Comparison of ENCODE assay signal across 8 cellular contexts in genomic region chr16:15154005-15154404, GRCh38. TPM values are rescaled to one million over a fixed set of nuclear protein-coding genes. Genes with fewer than 3 reads are reported as not detected.
DNase-seq lines count a peak whose midpoint lies in the region; ATAC-seq and TF ChIP-seq lines count a peak whose summit lies in the region.
"Not testable (repeated sequence)": the region's sequence is repeated elsewhere in the genome, so short reads cannot be mapped to it uniquely, and the experiment has no call there.

No MANE protein-coding gene starts in this region.

- not testable (repeated sequence) for H3K4me3 ChIP-seq in CD8-positive, alpha-beta memory T cell (ENCODE audit: low read length)
- H3K4me3 ChIP-seq in Loucy (ENCODE audit: low read length, poor library complexity, severe bottlenecking) (peak overlapping the region; percentile 51), kidney epithelial cell (ENCODE audit: low read depth, low read length) (peak overlapping the region; percentile 46), thyroid gland (replicated peaks in 1 of 3) (peak overlapping the region in 1 of 3 donors; percentile 57)

- intact Hi-C loops in posterior vena cava (cut with DNase I); thyroid gland (cut with DNase I): not testable (repeated sequence)

- CTCF ChIA-PET in CD8-positive, alpha-beta memory T cell (lab: Charles Lee): not testable (repeated sequence)

- DNase-seq in CD8-positive, alpha-beta memory T cell: peak in 3 of 5 donors; percentile 14 to 54 (median 15)
- peak in 1 of 3 donors; percentile 22 for DNase-seq in T-helper 17 cell
- DNase-seq in erythroblast (lab: John Stamatoyannopoulos, UW): peak; percentile 48 to 57
- DNase-seq in kidney epithelial cell (ENCODE audit: low read depth): not testable (repeated sequence)
- DNase-seq in posterior vena cava (ENCODE audit: low spot score): peak; percentile 91
- DNase-seq in thyroid gland: peak; percentile 42 to 50

- H3K36me3 ChIP-seq in CD8-positive, alpha-beta memory T cell (ENCODE audit: insufficient read depth, low read length); Loucy (ENCODE audit: insufficient read depth, low read length); kidney epithelial cell (ENCODE audit: control insufficient read depth, insufficient read depth, low read length); thyroid gland: not testable (repeated sequence)

- not testable (repeated sequence) for H3K27me3 ChIP-seq in CD8-positive, alpha-beta memory T cell (ENCODE audit: insufficient read depth, low read length, poor library complexity, severe bottlenecking); Loucy (ENCODE audit: insufficient read depth, low read length, poor library complexity, severe bottlenecking); kidney epithelial cell (ENCODE audit: control insufficient read depth, insufficient read depth, low read length); thyroid gland

- H3K27me3 Mint-ChIP-seq in CD8-positive, alpha-beta memory T cell; T-helper 17 cell; activated naive CD4-positive, alpha-beta T cell treated with anti-CD3 and anti-CD28 coated beads, Interleukin-2, amount 50 U/mL, for 24 hours: not testable (repeated sequence)

- ATAC-seq in T-helper 17 cell: not testable (repeated sequence)

- H2AFZ ChIP-seq in Loucy (ENCODE audit: low read length): not testable (repeated sequence)

- H4K20me1 ChIP-seq in Loucy (ENCODE audit: insufficient read depth, low read length, poor library complexity, severe bottlenecking): not testable (repeated sequence)

- no CpG with 5 or more reads among the region's 48 CpGs for WGBS in thyroid gland, 2 donors

- not testable (repeated sequence) for H3K9me3 Mint-ChIP-seq in CD8-positive, alpha-beta memory T cell; activated naive CD4-positive, alpha-beta T cell treated with anti-CD3 and anti-CD28 coated beads, Interleukin-2, amount 50 U/mL, for 24 hours

- POLR2A ChIA-PET in CD8-positive, alpha-beta memory T cell (lab: Charles Lee): interaction anchor here (0.6 kb wide), 1 partner anchor 680 kb away, joined by 3 read pairs; no protein-coding TSS in a partner anchor

- not testable (repeated sequence) for H3K27ac Mint-ChIP-seq in CD8-positive, alpha-beta memory T cell; T-helper 17 cell; activated naive CD4-positive, alpha-beta T cell treated with anti-CD3 and anti-CD28 coated beads, Interleukin-2, amount 50 U/mL, for 24 hours

- not testable (repeated sequence) for TF ChIP-seq POLR2A in erythroblast (IDR thresholded peaks at IDR 0.05; ENCODE audit: low read length); thyroid gland (IDR thresholded peaks at IDR 0.05)

- not testable (repeated sequence) for H3F3A ChIP-seq in Loucy (ENCODE audit: low read depth)

- not testable (repeated sequence) for H3K9me3 ChIP-seq in CD8-positive, alpha-beta memory T cell (ENCODE audit: low read length); Loucy (ENCODE audit: insufficient read depth, low read depth, low read length); T-helper 17 cell (ENCODE audit: control insufficient read depth, low read length, poor library complexity, severe bottlenecking); thyroid gland

- peak overlapping the region in 6 of 7 donors; percentile 37 to 56 (median 41) for H3K4me3 Mint-ChIP-seq in CD8-positive, alpha-beta memory T cell
- H3K4me3 Mint-ChIP-seq in T-helper 17 cell: peak overlapping the region; percentile 63
- H3K4me3 Mint-ChIP-seq in activated naive CD4-positive, alpha-beta T cell treated with anti-CD3 and anti-CD28 coated beads, Interleukin-2, amount 50 U/mL, for 24 hours: peak overlapping the region; percentile 61

- H3K4me1 Mint-ChIP-seq in CD8-positive, alpha-beta memory T cell; T-helper 17 cell; activated naive CD4-positive, alpha-beta T cell treated with anti-CD3 and anti-CD28 coated beads, Interleukin-2, amount 50 U/mL, for 24 hours: not testable (repeated sequence)

- H3K27ac ChIP-seq in CD8-positive, alpha-beta memory T cell (ENCODE audit: low read depth, low read length): not testable (repeated sequence)
- peak overlapping the region in 1 of 3 donors; percentile 58 for H3K27ac ChIP-seq in thyroid gland

- H3K79me2 ChIP-seq in Loucy (ENCODE audit: insufficient read depth, low read length): not testable (repeated sequence)

- H3K9ac ChIP-seq in Loucy (ENCODE audit: low read depth, low read length, poor library complexity, severe bottlenecking): not testable (repeated sequence)

- TF ChIP-seq CTCF in Loucy (conservative IDR thresholded peaks at IDR 0.05; ENCODE audit: low read length); kidney epithelial cell (IDR thresholded peaks at IDR 0.05; ENCODE audit: insufficient read depth, low read length, poor library complexity, severe bottlenecking); thyroid gland (IDR thresholded peaks at IDR 0.05): not testable (repeated sequence)

- not testable (repeated sequence) for H3K9me2 ChIP-seq in Loucy (replicated peaks; ENCODE audit: low read depth, low read length)

- not testable (repeated sequence) for H3K4me2 ChIP-seq in Loucy (ENCODE audit: low read depth, low read length, poor library complexity, severe bottlenecking)

- H3K36me3 Mint-ChIP-seq in CD8-positive, alpha-beta memory T cell; T-helper 17 cell (ENCODE audit: low read depth); activated naive CD4-positive, alpha-beta T cell treated with anti-CD3 and anti-CD28 coated beads, Interleukin-2, amount 50 U/mL, for 24 hours: not testable (repeated sequence)

- not testable (repeated sequence) for H3K4me1 ChIP-seq in CD8-positive, alpha-beta memory T cell (ENCODE audit: insufficient read depth, low read length); Loucy (ENCODE audit: insufficient read depth, low read length, poor library complexity, severe bottlenecking); thyroid gland

RNA-seq across cellular contexts. Expression of gene RRN3, which starts 59.9 kb away (rescaled TPM):
- total RNA-seq in CD8-positive, alpha-beta memory T cell: 10 to 100 TPM; 58.3 to 58.4 TPM
- polyA plus RNA-seq in CD8-positive, alpha-beta memory T cell: 30.2 TPM
- 10 to 100 TPM; 32.9 to 37.2 TPM for total RNA-seq in T-helper 17 cell
- 34.8 and 40.3 TPM in 2 replicates for total RNA-seq in kidney epithelial cell
- 10 to 100 TPM; 21.5 to 24.3 TPM for total RNA-seq in posterior vena cava
- total RNA-seq in thyroid gland: 10 to 100 TPM; 27.7 to 31.8 (median 30.7) TPM
